ENCODE assay signal across 9 cellular contexts in genomic region chr2:99140860-99141109, GRCh38. TPM values are rescaled to one million over a fixed set of nuclear protein-coding genes. Genes with fewer than 3 reads are reported as not detected.
DNase-seq lines count a peak whose midpoint lies in the region; ATAC-seq, FAIRE-seq and TF ChIP-seq lines count a peak whose summit lies in the region.
"Had no signal": no experiment of that assay in that cellular context is flagged by ENCODE, and none has a peak within 500 bp of the region (broad histone marks: within the 10 kb centered on the region; RNA-seq: fewer than 3 reads in every experiment).

No MANE protein-coding gene starts in this region.

- TF ChIP-seq POLR2A in esophagus muscularis mucosa (IDR thresholded peaks at IDR 0.05; ENCODE audit: low read depth), result no peak

- H3K4me1 ChIP-seq in esophagus muscularis mucosa (peaks cover 9 to 17% (median 13%) of the 10 kb centered on the region in 4 donors), osteoblast (ENCODE audit: insufficient read depth, low read length) (peaks cover 10% of the 10 kb centered on the region)

- peak overlapping the region; percentile 88 for H2AFZ ChIP-seq in osteoblast (ENCODE audit: low read length)

- TF ChIP-seq EP300 in esophagus muscularis mucosa (IDR thresholded peaks at IDR 0.05), result no peak

- H3K36me3 ChIP-seq in esophagus muscularis mucosa (no peaks in the 10 kb centered on the region), osteoblast (ENCODE audit: insufficient read depth, low read length) (no peaks in the 10 kb centered on the region)

- no peaks in the 10 kb centered on the region for H3K27me3 ChIP-seq in esophagus muscularis mucosa
- peaks cover 14% of the 10 kb centered on the region for H3K27me3 ChIP-seq in osteoblast (ENCODE audit: insufficient read depth, low read length)

- H3K79me2 ChIP-seq in osteoblast (ENCODE audit: insufficient read depth, low read length), result no peaks in the 10 kb centered on the region

- no peaks in the 10 kb centered on the region for H4K20me1 ChIP-seq in osteoblast (ENCODE audit: insufficient read depth, low read length)

- 0% methylated on average over 7 of the region's 21 CpGs for WGBS in esophagus muscularis mucosa

- peak overlapping the region; percentile 98 for H3K4me2 ChIP-seq in osteoblast (ENCODE audit: insufficient read depth, low read length)

- TF ChIP-seq CTCF in esophagus muscularis mucosa (IDR thresholded peaks at IDR 0.05) (no peak), osteoblast (IDR thresholded peaks at IDR 0.05; ENCODE audit: extremely low read depth, low read depth, low read length) (no peak)

- ATAC-seq in HG02678 (IDR thresholded peaks at IDR 0.05; ENCODE audit: unreplicated experiment), result peak; percentile 31
- no peak for ATAC-seq in GM19023 (IDR thresholded peaks at IDR 0.05; ENCODE audit: unreplicated experiment)

- H3K9me3 ChIP-seq in esophagus muscularis mucosa (no peaks in the 10 kb centered on the region), osteoblast (ENCODE audit: low read depth, low read length) (no peaks in the 10 kb centered on the region)

- H3K27ac ChIP-seq in esophagus muscularis mucosa (replicated peaks in 1 of 4) (peak overlapping the region; percentile 78 to 89 (median 85)), osteoblast (ENCODE audit: low read depth, low read length) (no peak overlapping the region)

- DNase-seq in NCI-H524 (lab: John Stamatoyannopoulos, UW) (peak; percentile 32 to 71), NCI-H524 treated with DMSO at 0.1 percent for 48 hours (lab: John Stamatoyannopoulos, UW) (no peak), RCC 7860 (ENCODE audit: low spot score) (peak; percentile 54), esophagus muscularis mucosa (ENCODE audit: extremely low spot score) (no peak), osteoblast (ENCODE audit: insufficient read length, low spot score, missing footprints) (no peak), HuH-7.5 (ENCODE audit: low spot score) (no peak)

- no peak for FAIRE-seq in RCC 7860 (lab: Jason Lieb, UNC)
- FAIRE-seq: islet of Langerhans had no signal

- H3K4me3 ChIP-seq in esophagus muscularis mucosa, result peak overlapping the region; percentile 72 to 90 (median 80)
- H3K4me3 ChIP-seq in osteoblast (ENCODE audit: insufficient read depth, low read length), result peak overlapping the region; percentile 89

- intact Hi-C loops in esophagus muscularis mucosa (cut with DNase I), result no loop called here

RNA-seq across cellular contexts. Expression of gene C2orf15, which starts 0.7 kb away (rescaled TPM):
- under 1 TPM in 1 of 4 donors, not detected in 3; 0.39 TPM for total RNA-seq in esophagus muscularis mucosa
- total RNA-seq in osteoblast, result 0.59 TPM in 1 of 2 replicates, not detected in the other

RNA-seq across cellular contexts. Expression of gene TSGA10, which starts 14.0 kb away (rescaled TPM):
- total RNA-seq in esophagus muscularis mucosa (1 to 10 TPM; 1.1 to 4.4 (median 2.0) TPM), osteoblast (4.0 and 5.0 TPM in 2 replicates)

RNA-seq across cellular contexts. Expression of gene LIPT1, which starts 14.0 kb away (rescaled TPM):
- total RNA-seq in esophagus muscularis mucosa, result 1 to 10 TPM; 4.2 to 6.4 (median 5.4) TPM
- total RNA-seq in osteoblast, result 7.4 and 9.8 TPM in 2 replicates

RNA-seq across cellular contexts. Expression of gene MITD1, which starts 40.1 kb away (rescaled TPM):
- 10 to 100 TPM; 15.6 to 17.3 (median 17.0) TPM for total RNA-seq in esophagus muscularis mucosa
- 18.3 and 19.5 TPM in 2 replicates for total RNA-seq in osteoblast

RNA-seq across cellular contexts. Expression of gene MRPL30, which starts 40.2 kb away (rescaled TPM):
- total RNA-seq in esophagus muscularis mucosa, result 10 to 100 TPM; 20.6 to 23.8 (median 21.6) TPM
- 41.6 and 44.2 TPM in 2 replicates for total RNA-seq in osteoblast

Comparison
In these comparisons a context has a peak if more than half of its experiments do, and no peak if none do; other contexts are left out.
1. DNase-seq: peak in NCI-H524 (2 of 2) and RCC 7860 (single experiment); none in NCI-H524 treated with DMSO at 0.1 percent for 48 hours (single experiment), esophagus muscularis mucosa (single experiment), osteoblast (single experiment) and HuH-7.5 (single experiment).